In the genomic region with DNA sequence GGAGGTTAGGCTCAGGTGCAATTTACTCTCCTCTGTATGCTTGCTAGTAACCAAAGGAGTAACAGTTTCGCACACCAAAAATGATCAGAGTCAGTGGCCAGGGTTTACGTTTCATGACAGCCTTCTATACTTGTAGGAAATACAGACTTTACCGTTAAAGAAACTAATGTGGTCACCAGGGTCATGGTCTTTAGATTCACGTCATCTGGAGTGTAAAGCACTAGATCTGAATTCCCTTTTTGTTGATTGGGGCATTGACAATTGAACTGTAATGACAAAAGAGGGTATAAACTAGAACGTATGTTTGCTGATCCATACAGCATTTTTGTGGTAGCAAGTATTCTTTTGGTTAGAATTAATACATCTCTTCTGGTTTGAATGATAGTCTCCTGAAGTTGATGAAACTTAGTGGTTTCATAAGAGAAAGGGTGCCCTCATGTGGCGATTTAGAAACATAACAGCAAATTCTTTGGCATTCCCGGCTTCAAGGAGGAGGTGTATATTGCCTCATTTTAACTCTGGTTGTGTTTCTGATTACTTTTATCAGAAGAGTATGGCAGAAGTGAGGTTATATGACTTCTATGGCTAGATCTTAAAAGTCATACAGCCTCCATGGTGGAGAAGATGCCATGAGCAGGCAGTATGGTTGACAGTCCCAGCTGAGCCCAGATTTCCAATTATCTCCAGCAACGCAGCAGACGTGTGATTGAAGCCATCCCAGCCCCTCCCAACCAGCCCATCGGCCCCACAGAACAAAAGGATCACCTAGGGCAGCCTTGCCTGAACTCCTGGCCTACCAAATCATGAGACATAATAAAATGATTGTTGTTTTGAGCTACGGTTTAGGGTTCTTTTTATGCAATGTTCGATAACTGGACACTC, we compare ENCODE assay signal across 8 cellular contexts. TPM values are rescaled to one million over a fixed set of nuclear protein-coding genes. Genes with fewer than 3 reads are reported as not detected.
DNase-seq lines count a peak whose midpoint lies in the region; ATAC-seq and TF ChIP-seq lines count a peak whose summit lies in the region.

No MANE protein-coding gene starts in this region.

- WGBS in prostate gland = 36% methylated on average over 12 of the region's 12 CpGs

- H3K4me3 ChIP-seq in cardiac muscle cell = no peak overlapping the region
- no peak overlapping the region for H3K4me3 ChIP-seq in prostate gland

- no peaks in the 10 kb centered on the region for H3K9me3 Mint-ChIP-seq in activated naive CD8-positive, alpha-beta T cell treated with anti-CD3 and anti-CD28 coated beads for 36 hours

- TF ChIP-seq POLR2A in prostate gland (IDR thresholded peaks at IDR 0.05) = no peak

- no peaks in the 10 kb centered on the region for H3K4me1 ChIP-seq in cardiac muscle cell (ENCODE audit: low read depth)
- no peaks in the 10 kb centered on the region for H3K4me1 ChIP-seq in prostate gland (replicated peaks)

- H3K27ac ChIP-seq in cardiac muscle cell (no peak overlapping the region), prostate gland (no peak overlapping the region)

- H3K36me3 ChIP-seq in cardiac muscle cell (no peaks in the 10 kb centered on the region), prostate gland (no peaks in the 10 kb centered on the region)

- peaks cover 3% of the 10 kb centered on the region for H3K27me3 Mint-ChIP-seq in activated naive CD8-positive, alpha-beta T cell treated with anti-CD3 and anti-CD28 coated beads for 36 hours

- H3K36me3 Mint-ChIP-seq in activated naive CD8-positive, alpha-beta T cell treated with anti-CD3 and anti-CD28 coated beads for 36 hours = no peaks in the 10 kb centered on the region

- intact Hi-C loops in prostate gland (cut with DNase I) = loop anchor here (5.0 to 10.0 kb wide), 2 partner anchors 119 to 203 kb away; no protein-coding TSS in a partner anchor

- H3K27me3 ChIP-seq in cardiac muscle cell = no peaks in the 10 kb centered on the region
- no peaks in the 10 kb centered on the region for H3K27me3 ChIP-seq in prostate gland (replicated peaks; ENCODE audit: insufficient read depth)

- H3K4me1 Mint-ChIP-seq in activated naive CD8-positive, alpha-beta T cell treated with anti-CD3 and anti-CD28 coated beads for 36 hours = peaks cover 32% of the 10 kb centered on the region

- peak; percentile 59 for TF ChIP-seq CTCF in cardiac muscle cell (IDR thresholded peaks at IDR 0.05; ENCODE audit: low read depth, low read length)
- peak in 3 of 4 experiments; percentile 80 to 86 (median 83) for TF ChIP-seq CTCF in prostate gland (IDR thresholded peaks at IDR 0.05)

- no peak overlapping the region for H3K4me3 Mint-ChIP-seq in activated naive CD8-positive, alpha-beta T cell treated with anti-CD3 and anti-CD28 coated beads for 36 hours

- peak; percentile 83 for ATAC-seq in GM21737 (IDR thresholded peaks at IDR 0.05; ENCODE audit: unreplicated experiment)

- H3K9me3 ChIP-seq in cardiac muscle cell (ENCODE audit: low read depth) (no peaks in the 10 kb centered on the region), prostate gland (no peaks in the 10 kb centered on the region)

- peak overlapping the region; percentile 32 for H3K27ac Mint-ChIP-seq in activated naive CD8-positive, alpha-beta T cell treated with anti-CD3 and anti-CD28 coated beads for 36 hours

- DNase-seq in activated gamma-delta T cell treated with Interleukin-2 at 50 U/mL for 16 hours = peak; percentile 46
- DNase-seq in activated gamma-delta T cell (lab: John Stamatoyannopoulos, UW) = no peak
- peak; percentile 36 for DNase-seq in HuH-7 (ENCODE audit: low spot score)
- DNase-seq in NOMO-1 treated with dmso at 0.1 percent for 144 hours (lab: John Stamatoyannopoulos, UW; ENCODE audit: unreplicated experiment) = peak; percentile 31
- no peak for DNase-seq in activated naive CD8-positive, alpha-beta T cell treated with anti-CD3 and anti-CD28 coated beads for 36 hours
- DNase-seq in cardiac muscle cell (ENCODE audit: low read depth in 1 of 2, low spot score in 1 of 2) = peak; percentile 81 to 93
- DNase-seq in prostate gland (ENCODE audit: low spot score) = peak; percentile 74

RNA-seq across cellular contexts. Expression of gene MMP7, which starts 35.1 kb away (rescaled TPM):
- total RNA-seq in activated naive CD8-positive, alpha-beta T cell treated with anti-CD3 and anti-CD28 coated beads for 36 hours = not detected
- total RNA-seq in cardiac muscle cell = not detected in 2 replicates
- not detected in 2 replicates for polyA plus RNA-seq in cardiac muscle cell
- 100 to 1,000 TPM; 115 to 171 TPM for total RNA-seq in prostate gland

RNA-seq across cellular contexts. Expression of gene TMEM123, which starts 42.8 kb away (rescaled TPM):
- 100 to 1,000 TPM; 299 to 310 TPM for total RNA-seq in activated naive CD8-positive, alpha-beta T cell treated with anti-CD3 and anti-CD28 coated beads for 36 hours
- total RNA-seq in cardiac muscle cell = 82.2 and 86.3 TPM in 2 replicates
- polyA plus RNA-seq in cardiac muscle cell = 92.6 and 142 TPM in 2 replicates
- 100 to 1,000 TPM; 205 to 227 TPM for total RNA-seq in prostate gland

Comparison
In these comparisons a context has a peak if more than half of its experiments do, and no peak if none do; other contexts are left out.
1. DNase-seq: peak in activated gamma-delta T cell treated with Interleukin-2 at 50 U/mL for 16 hours (single experiment), HuH-7 (single experiment), NOMO-1 treated with dmso at 0.1 percent for 144 hours (single experiment), cardiac muscle cell (2 of 2) and prostate gland (single experiment); none in activated gamma-delta T cell (single experiment) and activated naive CD8-positive, alpha-beta T cell treated with anti-CD3 and anti-CD28 coated beads for 36 hours (single experiment).
2. RNA of gene MMP7, which starts 35.1 kb away (total RNA-seq): 115 to 171 TPM in prostate gland; not detected in activated naive CD8-positive, alpha-beta T cell treated with anti-CD3 and anti-CD28 coated beads for 36 hours and not detected in cardiac muscle cell; every median in the first group is over 100 times any median in the second.